ENCODE assay signal across 8 cellular contexts in the genomic region with DNA sequence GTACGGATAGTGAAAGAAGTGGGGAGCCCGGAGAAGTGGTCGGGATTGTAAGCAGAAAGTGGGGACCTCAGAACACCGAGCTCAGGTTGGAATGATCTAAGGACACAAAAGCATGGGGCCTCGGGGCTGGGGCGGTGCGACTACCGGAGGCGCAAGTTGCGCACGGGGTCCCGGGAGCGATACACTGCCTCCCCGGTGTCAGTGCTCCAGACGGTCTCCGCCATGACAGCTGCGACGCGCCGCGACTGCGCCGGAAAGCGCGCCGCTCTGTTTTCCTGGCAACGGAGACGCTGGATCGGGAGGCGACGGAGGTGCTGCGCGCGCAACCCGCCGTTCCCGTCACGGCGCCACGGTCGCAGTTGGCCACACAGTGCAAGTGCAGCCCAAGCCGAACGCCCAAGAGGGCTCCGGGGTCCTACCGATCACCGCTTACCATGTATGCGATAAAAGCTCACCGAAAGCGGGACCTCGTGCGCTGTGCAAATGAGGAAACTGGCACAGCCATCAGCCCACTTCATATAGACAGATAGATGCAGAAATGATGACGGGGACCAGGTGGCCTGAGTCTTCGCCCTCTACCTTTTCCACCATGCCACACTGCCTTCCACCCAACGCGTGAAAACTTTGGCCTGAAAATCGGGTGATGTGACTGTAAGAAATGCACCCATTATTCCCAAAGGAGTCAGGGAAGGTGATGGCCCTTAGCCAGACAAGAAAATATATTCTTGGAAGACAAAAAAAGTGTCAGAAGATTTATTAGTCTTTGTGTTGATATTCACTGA. TPM values are rescaled to one million over a fixed set of nuclear protein-coding genes. Genes with fewer than 3 reads are reported as not detected.
DNase-seq lines count a peak whose midpoint lies in the region; ATAC-seq and TF ChIP-seq lines count a peak whose summit lies in the region.

TSS of gene MKS1 (minus strand) at position 249 of the 782 bp plus-strand sequence. CDS start at position 224, 25 bp downstream.

- CTCF ChIA-PET in PC-9 (lab: Charles Lee): interaction anchor here (0.6 kb wide), 2 partner anchors 31 to 68 kb away, joined by 3 to 5 read pairs; no protein-coding TSS in a partner anchor

- POLR2A ChIA-PET in PC-9 (lab: Charles Lee; ENCODE audit: unreplicated experiment): interaction anchor here (0.5 kb wide), 1 partner anchor 123 kb away, joined by 3 read pairs; no protein-coding TSS in a partner anchor

- peaks cover 23% of the 10 kb centered on the region for H3K36me3 Mint-ChIP-seq in activated T-cell treated with anti-CD3 and anti-CD28 coated beads, Interleukin-2, amount 50 U/mL, for 24 hours (ENCODE audit: low read depth)

- H4K20me1 ChIP-seq in DND-41 (ENCODE audit: insufficient read depth, low read length) (no peaks in the 10 kb centered on the region), PC-9 (ENCODE audit: insufficient read depth) (no peaks in the 10 kb centered on the region)

- ATAC-seq in DND-41 (ENCODE audit: insufficient read depth, low read depth) (peak; percentile 99), GM21723 (IDR thresholded peaks at IDR 0.05; ENCODE audit: unreplicated experiment) (peak; percentile 94), esophagus mucosa (peak; percentile 99)

- H3K27ac Mint-ChIP-seq in activated T-cell treated with anti-CD3 and anti-CD28 coated beads, Interleukin-2, amount 50 U/mL, for 24 hours: peak within 1 kb of the TSS; percentile 93

- no peaks in the 10 kb centered on the region for H3K9me3 Mint-ChIP-seq in activated T-cell treated with anti-CD3 and anti-CD28 coated beads, Interleukin-2, amount 50 U/mL, for 24 hours

- BruUV-seq in PC-9 (replicated peaks; lab: Mats Ljungman, UMichigan): TSS peak; percentile 50

- no peaks in the 10 kb centered on the region for H3K27me3 Mint-ChIP-seq in activated T-cell treated with anti-CD3 and anti-CD28 coated beads, Interleukin-2, amount 50 U/mL, for 24 hours

- H3K4me3 ChIP-seq in DND-41 (ENCODE audit: low read depth in 1 of 2, low read length in 2 of 2) (peak within 1 kb of the TSS; percentile 44 to 75; a peak in 3 of 4 replicates), PC-9 (peak within 1 kb of the TSS; percentile 67), muscle layer of duodenum (ENCODE audit: low read depth in 1 of 2, low read length in 2 of 2) (peak within 1 kb of the TSS; percentile 94)

- DNase-seq in DND-41 (peak; percentile 96), KG1 (lab: John Stamatoyannopoulos, UW) (peak; percentile 93), PC-9 (peak; percentile 77 to 94)
- peak; percentile 97 for DNase-seq in activated T-cell treated with anti-CD3 and anti-CD28 coated beads, Interleukin-2, amount 50 U/mL, for 24 hours
- DNase-seq in stimulated activated CD8-positive, alpha-beta memory T cell treated with anti-CD3 and anti-CD28 coated beads, Interleukin-7, amount 100 ng/mL, for 24 hours (ENCODE audit: low read depth): peak; percentile 90

- H3K4me3 Mint-ChIP-seq in activated T-cell treated with anti-CD3 and anti-CD28 coated beads, Interleukin-2, amount 50 U/mL, for 24 hours: peak within 1 kb of the TSS; percentile 88

- TF ChIP-seq CTCF in DND-41 (IDR thresholded peaks at IDR 0.05; ENCODE audit: borderline replicate concordance, extremely low read depth, low read length, poor library complexity, severe bottlenecking): peak; percentile 78
- TF ChIP-seq CTCF in PC-9 (conservative IDR thresholded peaks at IDR 0.05): peak; percentile 71

- no peaks in the 10 kb centered on the region for H3K27me3 ChIP-seq in DND-41 (ENCODE audit: insufficient read depth, low read length, poor library complexity)
- H3K27me3 ChIP-seq in PC-9 (ENCODE audit: insufficient read depth, low read depth): no peaks in the 10 kb centered on the region
- H3K27me3 ChIP-seq in muscle layer of duodenum (ENCODE audit: low read depth, low read length): no peaks in the 10 kb centered on the region

- intact Hi-C loops in PC-9 (cut with micrococcal nuclease; ENCODE audit: unreplicated experiment): loop anchor here (10.0 kb wide), 1 partner anchor 196 kb away; the partner anchor contains the start of gene RNF43

- H3K4me2 ChIP-seq in DND-41 (ENCODE audit: insufficient read depth, low read length) (peak within 1 kb of the TSS; percentile 88), PC-9 (peak within 1 kb of the TSS; percentile 80)

- peaks cover 28% of the 10 kb centered on the region for H3K4me1 Mint-ChIP-seq in activated T-cell treated with anti-CD3 and anti-CD28 coated beads, Interleukin-2, amount 50 U/mL, for 24 hours (ENCODE audit: low read depth)

- H3K9ac ChIP-seq in DND-41 (ENCODE audit: low read depth, low read length): peak within 1 kb of the TSS; percentile 67

- H3F3A ChIP-seq in PC-9 (ENCODE audit: insufficient read depth, low read depth): no peaks in the 10 kb centered on the region; the same call in 1 of the 2 replicates

- H3K79me2 ChIP-seq in DND-41 (ENCODE audit: insufficient read depth, low read length) (0 out of 2 replicates have a peak, but pooled peaks cover 5% of the 10 kb centered on the region), PC-9 (ENCODE audit: low read depth) (no peaks in the 10 kb centered on the region)

- H3K36me3 ChIP-seq in DND-41 (ENCODE audit: insufficient read depth, low read length) (peaks cover 9% of the 10 kb centered on the region; the same call in 1 of the 2 replicates), PC-9 (ENCODE audit: low read depth) (no peaks in the 10 kb centered on the region), muscle layer of duodenum (ENCODE audit: control insufficient read depth in 1 of 2, insufficient read depth in 2 of 2, low read length in 2 of 2) (peaks cover 6 to 18% of the 10 kb centered on the region in 2 donors)

- H3K9me2 ChIP-seq in PC-9 (ENCODE audit: insufficient read depth): no peaks in the 10 kb centered on the region

- no peaks in the 10 kb centered on the region for H3K9me3 ChIP-seq in DND-41 (ENCODE audit: insufficient read depth, low read length, severe bottlenecking)
- H3K9me3 ChIP-seq in PC-9 (ENCODE audit: insufficient read depth, low read depth): no peaks in the 10 kb centered on the region
- no peaks in the 10 kb centered on the region for H3K9me3 ChIP-seq in muscle layer of duodenum (ENCODE audit: control insufficient read depth in 1 of 2, low read length in 2 of 2)

- H3K4me1 ChIP-seq in DND-41 (ENCODE audit: insufficient read depth, low read length): peaks cover 21% of the 10 kb centered on the region
- peaks cover 16% of the 10 kb centered on the region for H3K4me1 ChIP-seq in PC-9 (replicated peaks; ENCODE audit: insufficient read depth)
- peaks cover 0 to 11% of the 10 kb centered on the region in 2 donors for H3K4me1 ChIP-seq in muscle layer of duodenum (ENCODE audit: control insufficient read depth in 1 of 2, insufficient read depth in 2 of 2, low read length in 2 of 2)

- H2AFZ ChIP-seq in DND-41 (ENCODE audit: low read depth, low read length) (peak within 1 kb of the TSS; percentile 98), PC-9 (peak within 1 kb of the TSS; percentile 96)

- H3K27ac ChIP-seq in DND-41 (ENCODE audit: low read length) (peak within 1 kb of the TSS; percentile 72), PC-9 (no peak within 1 kb of the TSS), muscle layer of duodenum (ENCODE audit: low read length) (peak within 1 kb of the TSS; percentile 80)

RNA-seq across cellular contexts. Expression of gene MKS1, which starts in this region (rescaled TPM):
- 28.6 and 30.1 TPM in 2 replicates for total RNA-seq in PC-9 (2021)
- 13.6 TPM for total RNA-seq in esophagus mucosa
